15 cellular contexts compared by ENCODE assay signal in the genomic region with DNA sequence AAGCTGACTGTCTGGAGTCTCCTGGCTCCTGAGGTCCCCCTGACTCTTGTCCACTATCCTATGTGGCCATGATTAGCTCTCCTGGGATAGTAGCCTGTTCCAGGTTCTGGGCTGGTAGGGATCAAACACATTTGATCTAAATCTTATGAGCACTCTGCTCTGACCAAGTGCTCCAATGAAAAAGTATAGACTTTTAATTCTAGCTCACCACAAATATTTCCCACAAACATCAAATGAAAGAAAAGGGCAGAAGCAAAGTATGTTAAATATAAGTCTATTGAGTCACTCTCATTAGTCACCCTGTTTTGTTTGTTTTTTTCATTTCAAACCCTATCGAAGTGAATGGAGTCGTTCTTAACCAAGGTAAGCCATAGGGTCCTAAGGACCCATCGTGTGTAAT. TPM values are rescaled to one million over a fixed set of nuclear protein-coding genes. Genes with fewer than 3 reads are reported as not detected.
DNase-seq lines count a peak whose midpoint lies in the region; ATAC-seq, FAIRE-seq and TF ChIP-seq lines count a peak whose summit lies in the region.
"Had no signal": no experiment of that assay in that cellular context is flagged by ENCODE, and none has a peak within 500 bp of the region (broad histone marks: within the 10 kb centered on the region; RNA-seq: fewer than 3 reads in every experiment).

No MANE protein-coding gene starts in this region.

- no peaks in the 10 kb centered on the region for H3K27me3 ChIP-seq in astrocyte (ENCODE audit: insufficient read depth, low read length)
- H3K27me3 ChIP-seq in heart right ventricle, result peaks cover 0 to 6% (median 0%) of the 10 kb centered on the region in 7 donors
- H3K27me3 ChIP-seq: vagina had no signal

- peak overlapping the region; percentile 65 for H3K4me2 ChIP-seq in astrocyte (ENCODE audit: low read length)

- no peak for ATAC-seq in heart right ventricle
- no peak for ATAC-seq in GM19452 (IDR thresholded peaks at IDR 0.05; ENCODE audit: unreplicated experiment)
- ATAC-seq in GM18498 (IDR thresholded peaks at IDR 0.05; ENCODE audit: unreplicated experiment), result no peak
- ATAC-seq: T-cell had no signal

- no peaks in the 10 kb centered on the region for H3K79me2 ChIP-seq in astrocyte (ENCODE audit: insufficient read depth, low read length)

- H3K4me3 Mint-ChIP-seq in HFFc6 (no peak overlapping the region), astrocyte (ENCODE audit: unreplicated experiment) (no peak overlapping the region)
- H3K4me3 Mint-ChIP-seq: T-cell had no signal

- peak overlapping the region; percentile 44; the same call in 1 of the 2 replicates for H3K27ac Mint-ChIP-seq in HFFc6
- peak overlapping the region; percentile 3 for H3K27ac Mint-ChIP-seq in astrocyte (ENCODE audit: unreplicated experiment)
- H3K27ac Mint-ChIP-seq: activated T-helper 2 cell treated with anti-CD3 and anti-CD28 coated beads, Interferon-gamma antibody, Interleukin-2, Interleukin-4, amounts not matched to agents 10 μg/mL and 5 μg/mL and 100 μg/mL, durations not matched to agents 14 hours and 24 hours and 36 hours; T-cell had no signal

- H3K4me3 ChIP-seq in astrocyte (ENCODE audit: insufficient read depth, low read depth, low read length) (peak overlapping the region; percentile 20), heart right ventricle (no peak overlapping the region)
- H3K4me3 ChIP-seq: coronary artery, vagina had no signal

- H2AFZ ChIP-seq in astrocyte (ENCODE audit: low read depth, low read length), result no peak overlapping the region

- peak; percentile 37 for DNase-seq in AG08396 (ENCODE audit: low spot score)
- DNase-seq in HFFc6, result peak; percentile 73
- peak; percentile 88 for DNase-seq in astrocyte (ENCODE audit: low read depth)
- peak; percentile 82 for DNase-seq in iris pigment epithelial cell (ENCODE audit: low read depth)
- no peak for DNase-seq in heart right ventricle
- DNase-seq in stimulated activated CD4-positive, alpha-beta T cell treated with anti-CD3 and anti-CD28 coated beads, Interleukin-4, amount 100 ng/mL, for 4 hours, result no peak
- DNase-seq: activated CD4-positive, alpha-beta T cell treated with anti-CD3 and anti-CD28 coated beads for 4 hours; C1 segment of cervical spinal cord; NCI-H1930; T-cell had no signal

- intact Hi-C loops in heart right ventricle (cut with DNase I), result no loop called here

- H3K4me1 ChIP-seq in astrocyte (ENCODE audit: insufficient read depth, low read length), result peaks cover 26% of the 10 kb centered on the region
- H3K4me1 ChIP-seq in heart right ventricle, result peaks cover 0 to 4% (median 0%) of the 10 kb centered on the region in 9 donors
- H3K4me1 ChIP-seq: vagina had no signal

- H3K9ac ChIP-seq in astrocyte (ENCODE audit: low read length), result no peak overlapping the region

- no peak for TF ChIP-seq CTCF in HFFc6 (IDR thresholded peaks at IDR 0.05)
- no peak for TF ChIP-seq CTCF in astrocyte (IDR thresholded peaks at IDR 0.05; ENCODE audit: insufficient read depth, low read depth, low read length)
- TF ChIP-seq CTCF in heart right ventricle (IDR thresholded peaks at IDR 0.05), result no peak

- H4K20me1 ChIP-seq in astrocyte (ENCODE audit: insufficient read depth, low read length), result no peaks in the 10 kb centered on the region

- WGBS in heart right ventricle, 2 donors, result 89 to 96% methylated on average over 3 of the region's 3 CpGs

- H3K9me3 Mint-ChIP-seq in HFFc6, result no peaks in the 10 kb centered on the region
- no peaks in the 10 kb centered on the region for H3K9me3 Mint-ChIP-seq in astrocyte (ENCODE audit: unreplicated experiment)
- H3K9me3 Mint-ChIP-seq: activated T-helper 2 cell treated with anti-CD3 and anti-CD28 coated beads, Interferon-gamma antibody, Interleukin-2, Interleukin-4, amounts not matched to agents 10 μg/mL and 5 μg/mL and 100 μg/mL, durations not matched to agents 14 hours and 24 hours and 36 hours; T-cell had no signal

- H3K36me3 ChIP-seq in astrocyte (ENCODE audit: insufficient read depth, low read length), result no peaks in the 10 kb centered on the region
- H3K36me3 ChIP-seq in heart right ventricle, result no peaks in the 10 kb centered on the region
- H3K36me3 ChIP-seq: vagina had no signal

- FAIRE-seq in astrocyte (lab: Jason Lieb, UNC), result peak; percentile 89

- H3K4me1 Mint-ChIP-seq in HFFc6 (ENCODE audit: low read depth) (peaks cover 29% of the 10 kb centered on the region), astrocyte (ENCODE audit: low read depth, unreplicated experiment) (peaks cover 18% of the 10 kb centered on the region)
- H3K4me1 Mint-ChIP-seq: T-cell had no signal

- H3K27me3 Mint-ChIP-seq in HFFc6 (ENCODE audit: insufficient read depth) (peaks cover 22% of the 10 kb centered on the region), astrocyte (ENCODE audit: low read depth, unreplicated experiment) (no peaks in the 10 kb centered on the region)

- no peaks in the 10 kb centered on the region for H3K36me3 Mint-ChIP-seq in HFFc6 (ENCODE audit: low read depth)
- H3K36me3 Mint-ChIP-seq in astrocyte (ENCODE audit: low read depth, unreplicated experiment), result no peaks in the 10 kb centered on the region
- H3K36me3 Mint-ChIP-seq: T-cell had no signal

- H3K9me3 ChIP-seq in astrocyte (ENCODE audit: insufficient read depth, low read depth, low read length) (no peaks in the 10 kb centered on the region), heart right ventricle (no peaks in the 10 kb centered on the region)
- H3K9me3 ChIP-seq: vagina had no signal

- H3K27ac ChIP-seq in astrocyte (ENCODE audit: low read depth, low read length) (peak overlapping the region; percentile 79), heart right ventricle (no peak overlapping the region)
- H3K27ac ChIP-seq: coronary artery, vagina had no signal

RNA-seq across cellular contexts. Expression of a gene that starts 39.7 kb away (rescaled TPM):
- 10 to 100 TPM; 11.2 to 28.1 (median 15.7) TPM for total RNA-seq in HFFc6 (2021; fragmentation: NEBNext Ultra II Directional; extraction: Animal tissue kit (Norgen Biotek cat#: 25700))
- total RNA-seq in astrocyte, result 67.5 and 93.9 TPM in 2 replicates
- total RNA-seq in heart right ventricle, result 10 to 100 TPM; 37.1 to 67.1 (median 50.2) TPM
- 10 to 100 TPM in 1 of 2 donors, 1 to 10 TPM in 1; 9.6 to 13.5 TPM for polyA plus RNA-seq in heart right ventricle

Comparison
In these comparisons a context has a peak if more than half of its experiments do, and no peak if none do; other contexts are left out.
1. DNase-seq: peak in AG08396 (single experiment), HFFc6 (single experiment), astrocyte (single experiment) and iris pigment epithelial cell (single experiment); none in heart right ventricle (0 of 2) and stimulated activated CD4-positive, alpha-beta T cell treated with anti-CD3 and anti-CD28 coated beads, Interleukin-4, amount 100 ng/mL, for 4 hours (0 of 2).